In the genomic region with DNA sequence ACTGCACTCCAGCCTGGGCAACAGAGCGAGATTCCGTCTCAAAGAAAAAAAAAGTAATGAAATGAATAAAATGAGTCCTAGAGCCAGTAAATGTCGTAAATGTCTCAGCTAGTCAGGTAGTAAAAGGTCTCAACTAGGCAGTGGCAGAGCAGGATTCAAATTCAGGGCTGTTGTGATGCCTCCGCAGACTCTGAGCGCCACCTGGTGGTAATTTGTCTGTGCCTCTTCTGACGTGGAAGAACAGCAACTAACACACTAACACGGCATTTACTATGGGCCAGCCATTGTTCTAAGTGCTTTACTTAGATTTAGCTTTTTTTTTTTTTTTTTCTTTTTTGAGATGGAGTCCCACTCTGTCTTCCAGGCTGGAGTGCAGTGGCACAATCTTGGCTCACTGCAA, we compare ENCODE assay signal across 8 cellular contexts. TPM values are rescaled to one million over a fixed set of nuclear protein-coding genes. Genes with fewer than 3 reads are reported as not detected.
A peak's percentile ranks its signal among the peaks of the same experiment; 100 is the strongest.
DNase-seq lines count a peak whose midpoint lies in the region; ATAC-seq, FAIRE-seq and TF ChIP-seq lines count a peak whose summit lies in the region.

No MANE protein-coding gene starts in this region.

- TF ChIP-seq RAD21 in GM12878 (IDR thresholded peaks at IDR 0.05; ENCODE audit: insufficient read depth, low read depth, low read length), result peak; percentile 69

- H3K79me2 ChIP-seq in GM12878 (ENCODE audit: control insufficient read depth, insufficient read depth, low read length), result no peaks in the 10 kb centered on the region

- CTCF ChIA-PET in GM12878 (lab: Yijun Ruan, JAX), result interaction anchor here (0.6 to 3.1 kb wide), 12 partner anchors 14 to 657 kb away, joined by 3 to 19 read pairs (median 3); no protein-coding TSS in a partner anchor

- in situ Hi-C loops in GM12878 (cut with MboI), result no loop called here

- FAIRE-seq in TTC549 (lab: Jason Lieb, UNC) (peak; percentile 40), GM12878 (lab: Jason Lieb, UNC) (peak; percentile 90)

- H4K20me1 ChIP-seq in GM12878 (ENCODE audit: control insufficient read depth, insufficient read depth), result no peaks in the 10 kb centered on the region

- no peak overlapping the region for H2AFZ ChIP-seq in GM12878 (ENCODE audit: control insufficient read depth, low read depth, low read length)

- H3K4me1 ChIP-seq in GM12878 (ENCODE audit: control insufficient read depth, insufficient read depth, low read length) (no peaks in the 10 kb centered on the region), iPS DF 6.9 (ENCODE audit: control insufficient read depth, insufficient read depth, low read length) (no peaks in the 10 kb centered on the region)

- TF ChIP-seq CTCF in GM12865 (IDR thresholded peaks at IDR 0.05; ENCODE audit: insufficient read depth, low read depth, low read length, missing control alignments), result peak; percentile 85
- TF ChIP-seq CTCF in GM12878 (IDR thresholded peaks at IDR 0.05 in 2 of 3, conservative IDR thresholded peaks at IDR 0.05 in 1 of 3; ENCODE audit: control insufficient read depth in 2 of 3, extremely low read depth in 1 of 3, insufficient read depth in 1 of 3, low read depth in 3 of 3, low read length in 3 of 3), result peak; percentile 75 to 86 (median 78)

- POLR2A ChIA-PET in GM12878 (lab: Charles Lee), result no interaction called here

- DNase-seq in GM12865 (ENCODE audit: low read depth), result peak; percentile 84
- peak; percentile 5 for DNase-seq in NCI-H187 treated with DMSO at 0.1 percent for 48 hours (lab: John Stamatoyannopoulos, UW)
- DNase-seq in GM12878 (ENCODE audit: low read depth, low spot score), result peak; percentile 11
- peak; percentile 87 for DNase-seq in iPS DF 6.9 (ENCODE audit: low read depth, low spot score)
- peak; percentile 78 to 89 (median 84) for DNase-seq in stimulated activated CD4-positive, alpha-beta T cell treated with anti-CD3 and anti-CD28 coated beads, Interleukin-12 subunit alpha, Interleukin-12 subunit beta, amount 100 ng/mL, for 48 hours (ENCODE audit: low read depth in 2 of 3, low spot score in 1 of 3)

- intact Hi-C loops in GM12878 (cut with micrococcal nuclease; ENCODE audit: unreplicated experiment), result loop anchor here (1.0 kb wide), 2 partner anchors 170 to 481 kb away; no protein-coding TSS in a partner anchor

- TF ChIP-seq POLR2A in GM12878 (IDR thresholded peaks at IDR 0.05; ENCODE audit: low read depth, low read length), result no peak

- ATAC-seq in GM12878 (peak; percentile 90), HG02759 (IDR thresholded peaks at IDR 0.05; ENCODE audit: unreplicated experiment) (no peak), GM18519 (IDR thresholded peaks at IDR 0.05; ENCODE audit: low FRiP score, unreplicated experiment) (no peak)

- no peak overlapping the region for H3K4me2 ChIP-seq in GM12878 (ENCODE audit: control insufficient read depth, insufficient read depth)

- TF ChIP-seq EP300 in GM12878 (IDR thresholded peaks at IDR 0.05; ENCODE audit: borderline replicate concordance in 1 of 2, control insufficient read depth in 1 of 2, low read depth in 2 of 2, low read length in 2 of 2), result no peak

- H3K9me3 ChIP-seq in GM12878 (replicated peaks; ENCODE audit: control insufficient read depth, insufficient read depth, low read length) (no peaks in the 10 kb centered on the region), iPS DF 6.9 (ENCODE audit: control insufficient read depth, insufficient read depth, low read length) (no peaks in the 10 kb centered on the region)

- H3K27me3 ChIP-seq in GM12878 (replicated peaks in 1 of 2; ENCODE audit: control insufficient read depth in 2 of 2, insufficient read depth in 2 of 2, low read length in 1 of 2), result no peaks in the 10 kb centered on the region
- H3K27me3 ChIP-seq in iPS DF 6.9 (ENCODE audit: control insufficient read depth, insufficient read depth, low read length), result no peaks in the 10 kb centered on the region

- BruUV-seq in GM12878 (replicated peaks; lab: Mats Ljungman, UMichigan), result no TSS peak

- H3K36me3 ChIP-seq in GM12878 (ENCODE audit: control insufficient read depth in 2 of 2, insufficient read depth in 2 of 2, low read length in 1 of 2) (no peaks in the 10 kb centered on the region), iPS DF 6.9 (ENCODE audit: control insufficient read depth, insufficient read depth, low read length) (no peaks in the 10 kb centered on the region)

- no peak overlapping the region for H3K4me3 ChIP-seq in GM12865 (ENCODE audit: low read depth, low read length)
- no peak overlapping the region for H3K4me3 ChIP-seq in GM12878
- H3K4me3 ChIP-seq in iPS DF 6.9 (ENCODE audit: low read length), result no peak overlapping the region

- SMC1A ChIA-PET in GM12878 (lab: Charles Lee; ENCODE audit: uncharacterized antibody, unreplicated experiment), result interaction anchor here (0.8 to 0.9 kb wide), 2 partner anchors 170 to 173 kb away, joined by 3 read pairs; no protein-coding TSS in a partner anchor

- RAD21 ChIA-PET in GM12878 (lab: Charles Lee; ENCODE audit: unreplicated experiment), result interaction anchor here (0.6 to 1.2 kb wide), 6 partner anchors 18 to 621 kb away, joined by 3 read pairs; no protein-coding TSS in a partner anchor

- H3K27ac ChIP-seq in GM12878 (ENCODE audit: control insufficient read depth, insufficient read depth) (no peak overlapping the region), iPS DF 6.9 (ENCODE audit: low read length) (no peak overlapping the region)

- WGBS in GM12878 (ENCODE audit: insufficient coverage, insufficient replicate concordance, low lambda C conversion rate, missing lambda C conversion rate), result 23% methylated on average over 7 of the region's 7 CpGs
- no CpG with 5 or more reads among the region's 7 CpGs for WGBS in iPS DF 6.9 (ENCODE audit: insufficient coverage, insufficient read length)

- no peak overlapping the region for H3K9ac ChIP-seq in GM12878 (ENCODE audit: control insufficient read depth, insufficient read depth, low read length)

RNA-seq across cellular contexts. Expression of gene CYP2F1, which starts 30.2 kb away (rescaled TPM):
- not detected in 2 replicates for total RNA-seq in GM12878 (2013; cell fraction: nucleolus; rRNA removed)
- total RNA-seq in GM12878 (2014; rRNA removed), result not detected in 2 replicates
- total RNA-seq in GM12878 (2014; rRNA removed; fragmentation: Illumina TruSeq; extraction: Trizol), result not detected in 2 replicates
- not detected in 2 replicates for total RNA-seq in GM12878 (2021)
- polyA plus RNA-seq in GM12878 (2011; ENCODE audit: low read depth), result not detected
- not detected in 2 replicates for polyA plus RNA-seq in GM12878 (2011; rRNA removed)
- not detected in 2 replicates for polyA plus RNA-seq in GM12878 (2011; cell fraction: cytosol; rRNA removed)
- polyA plus RNA-seq in GM12878 (2011; cell fraction: nucleus; rRNA removed), result not detected in 2 replicates
- 0.55 TPM in 1 of 2 replicates, not detected in the other for polyA plus RNA-seq in GM12878 (2012)
- not detected in 2 replicates for polyA plus RNA-seq in GM12878 (2014; fragmentation: Illumina TruSeq; extraction: Trizol)
- polyA plus RNA-seq in GM12878 (2014; fragmentation: Nextera tagmentation; extraction: Ambion mirVana), result not detected
- polyA plus RNA-seq in GM12878 (2014; rRNA removed), result not detected in 2 replicates
- not detected for polyA plus RNA-seq in GM12878 (2016; fragmentation: Nextera tagmentation; extraction: Ambion mirVana)
- polyA minus RNA-seq in GM12878 (2011; rRNA and poly(A)+ RNA removed), result not detected in 2 replicates
- polyA minus RNA-seq in GM12878 (2011; cell fraction: cytosol; rRNA and poly(A)+ RNA removed), result not detected in 2 replicates
- not detected in 2 replicates for polyA minus RNA-seq in GM12878 (2011; cell fraction: nucleus; rRNA and poly(A)+ RNA removed)

RNA-seq across cellular contexts. Expression of gene CYP2S1, which starts 48.6 kb away (rescaled TPM):
- total RNA-seq in GM12878 (2013; cell fraction: nucleolus; rRNA removed), result not detected in 2 replicates
- total RNA-seq in GM12878 (2014; rRNA removed), result not detected in 2 replicates
- total RNA-seq in GM12878 (2014; rRNA removed; fragmentation: Illumina TruSeq; extraction: Trizol), result not detected in 2 replicates
- 0.15 and 0.37 TPM in 2 replicates for total RNA-seq in GM12878 (2021)
- polyA plus RNA-seq in GM12878 (2011; ENCODE audit: low read depth), result 0.17 TPM
- 0.03 TPM in 1 of 2 replicates, not detected in the other for polyA plus RNA-seq in GM12878 (2011; rRNA removed)
- 0.03 and 0.07 TPM in 2 replicates for polyA plus RNA-seq in GM12878 (2011; cell fraction: cytosol; rRNA removed)
- polyA plus RNA-seq in GM12878 (2011; cell fraction: nucleus; rRNA removed), result 0.20 TPM in 1 of 2 replicates, not detected in the other
- polyA plus RNA-seq in GM12878 (2012), result 0.38 and 0.92 TPM in 2 replicates
- polyA plus RNA-seq in GM12878 (2014; fragmentation: Illumina TruSeq; extraction: Trizol), result 0.28 TPM in 1 of 2 replicates, not detected in the other
- under 1 TPM; 0.04 to 0.08 TPM for polyA plus RNA-seq in GM12878 (2014; fragmentation: Nextera tagmentation; extraction: Ambion mirVana)
- polyA plus RNA-seq in GM12878 (2014; rRNA removed), result 0.05 and 0.11 TPM in 2 replicates
- polyA plus RNA-seq in GM12878 (2016; fragmentation: Nextera tagmentation; extraction: Ambion mirVana), result under 1 TPM; 0.21 to 0.28 TPM
- not detected in 2 replicates for polyA minus RNA-seq in GM12878 (2011; rRNA and poly(A)+ RNA removed)
- polyA minus RNA-seq in GM12878 (2011; cell fraction: cytosol; rRNA and poly(A)+ RNA removed), result not detected in 2 replicates
- polyA minus RNA-seq in GM12878 (2011; cell fraction: nucleus; rRNA and poly(A)+ RNA removed), result 0.10 TPM in 1 of 2 replicates, not detected in the other

RNA-seq across cellular contexts. Expression of gene CYP2A13, which starts 56.2 kb away (rescaled TPM):
- not detected in 2 replicates for total RNA-seq in GM12878 (2013; cell fraction: nucleolus; rRNA removed)
- not detected in 2 replicates for total RNA-seq in GM12878 (2014; rRNA removed)
- not detected in 2 replicates for total RNA-seq in GM12878 (2014; rRNA removed; fragmentation: Illumina TruSeq; extraction: Trizol)
- not detected in 2 replicates for total RNA-seq in GM12878 (2021)
- polyA plus RNA-seq in GM12878 (2011; ENCODE audit: low read depth), result not detected
- polyA plus RNA-seq in GM12878 (2011; rRNA removed), result not detected in 2 replicates
- not detected in 2 replicates for polyA plus RNA-seq in GM12878 (2011; cell fraction: cytosol; rRNA removed)
- polyA plus RNA-seq in GM12878 (2011; cell fraction: nucleus; rRNA removed), result not detected in 2 replicates
- polyA plus RNA-seq in GM12878 (2012), result not detected in 2 replicates
- not detected in 2 replicates for polyA plus RNA-seq in GM12878 (2014; fragmentation: Illumina TruSeq; extraction: Trizol)
- polyA plus RNA-seq in GM12878 (2014; fragmentation: Nextera tagmentation; extraction: Ambion mirVana), result not detected
- not detected in 2 replicates for polyA plus RNA-seq in GM12878 (2014; rRNA removed)
- polyA plus RNA-seq in GM12878 (2016; fragmentation: Nextera tagmentation; extraction: Ambion mirVana), result not detected
- polyA minus RNA-seq in GM12878 (2011; rRNA and poly(A)+ RNA removed), result not detected in 2 replicates
- not detected in 2 replicates for polyA minus RNA-seq in GM12878 (2011; cell fraction: cytosol; rRNA and poly(A)+ RNA removed)
- polyA minus RNA-seq in GM12878 (2011; cell fraction: nucleus; rRNA and poly(A)+ RNA removed), result not detected in 2 replicates

Comparison
In these comparisons a context has a peak if more than half of its experiments do, and no peak if none do; other contexts are left out.
1. DNase-seq: peak in every context shown above with its lines; median percentile 87 in iPS DF 6.9; 84 in GM12865; 84 in stimulated activated CD4-positive, alpha-beta T cell treated with anti-CD3 and anti-CD28 coated beads, Interleukin-12 subunit alpha, Interleukin-12 subunit beta, amount 100 ng/mL, for 48 hours; 11 in GM12878; 5 in NCI-H187 treated with DMSO at 0.1 percent for 48 hours.